ENCODE assay signal across 16 cellular contexts in the genomic region with DNA sequence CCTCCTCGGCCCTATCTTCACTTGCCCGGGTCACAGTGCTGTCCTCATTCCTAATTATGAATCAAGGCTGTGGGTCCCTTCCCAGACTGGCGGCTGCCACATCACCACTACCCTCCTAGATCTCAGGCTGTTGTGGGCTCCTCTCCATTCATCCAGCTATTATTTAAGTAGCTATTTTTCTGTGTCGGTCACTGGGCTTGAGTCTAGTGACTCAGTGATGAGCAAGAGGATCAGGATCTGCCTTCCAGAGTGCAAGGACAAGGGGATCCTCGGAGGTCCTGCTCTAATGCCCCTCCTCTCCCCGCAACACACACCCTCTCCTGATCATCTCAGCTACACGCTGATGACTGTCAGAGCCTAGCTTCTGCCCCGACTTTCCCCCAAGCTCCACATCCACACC. TPM values are rescaled to one million over a fixed set of nuclear protein-coding genes. Genes with fewer than 3 reads are reported as not detected.
DNase-seq lines count a peak whose midpoint lies in the region; ATAC-seq lines count a peak whose summit lies in the region.
"Had no signal": no experiment of that assay in that cellular context is flagged by ENCODE, and none has a peak within 500 bp of the region (broad histone marks: within the 10 kb centered on the region; RNA-seq: fewer than 3 reads in every experiment).

No MANE protein-coding gene starts in this region.

- peaks cover 2% of the 10 kb centered on the region for H3K4me1 ChIP-seq in iPS-15b (ENCODE audit: control insufficient read depth, insufficient read depth, low read length)

- peaks cover 12% of the 10 kb centered on the region for H3K27me3 ChIP-seq in iPS-15b (ENCODE audit: control insufficient read depth, insufficient read depth, low read length)

- H3K36me3 ChIP-seq in iPS-15b (ENCODE audit: control insufficient read depth, insufficient read depth, low read length): no peaks in the 10 kb centered on the region

- no peak for ATAC-seq in HG02885 (IDR thresholded peaks at IDR 0.05; ENCODE audit: poor library complexity, unreplicated experiment)
- ATAC-seq: left cardiac atrium had no signal

- no peak overlapping the region for H3K27ac Mint-ChIP-seq in activated CD4-positive, alpha-beta memory T cell treated with anti-CD3 and anti-CD28 coated beads for 36 hours
- H3K27ac Mint-ChIP-seq: activated naive CD4-positive, alpha-beta T cell treated with anti-CD3 and anti-CD28 coated beads, Interleukin-2, amount 50 U/mL, for 24 hours; naive B cell had no signal

- intact Hi-C loops in activated CD4-positive, alpha-beta memory T cell treated with anti-CD3 and anti-CD28 coated beads for 36 hours (cut with micrococcal nuclease): no loop called here

- no peaks in the 10 kb centered on the region for H3K9me3 Mint-ChIP-seq in activated CD4-positive, alpha-beta memory T cell treated with anti-CD3 and anti-CD28 coated beads for 36 hours
- H3K9me3 Mint-ChIP-seq: activated naive CD4-positive, alpha-beta T cell treated with anti-CD3 and anti-CD28 coated beads, Interleukin-2, amount 50 U/mL, for 24 hours; naive B cell had no signal

- H3K4me3 Mint-ChIP-seq in activated CD4-positive, alpha-beta memory T cell treated with anti-CD3 and anti-CD28 coated beads for 36 hours: no peak overlapping the region
- H3K4me3 Mint-ChIP-seq: activated naive CD4-positive, alpha-beta T cell treated with anti-CD3 and anti-CD28 coated beads, Interleukin-2, amount 50 U/mL, for 24 hours; naive B cell had no signal

- POLR2A ChIA-PET in activated CD4-positive, alpha-beta memory T cell treated with anti-CD3 and anti-CD28 coated beads for 36 hours (lab: Charles Lee): no interaction called here

- peak overlapping the region; percentile 24 for H3K9ac ChIP-seq in iPS-15b (ENCODE audit: low read depth, low read length)

- DNase-seq in A172 (ENCODE audit: low spot score) (peak; percentile 84), HPDE6-E6E7 (ENCODE audit: extremely low spot score) (peak; percentile 41), amniotic stem cell (lab: John Stamatoyannopoulos, UW) (peak; percentile 28), OCI-M1 (lab: John Stamatoyannopoulos, UW) (no peak), cerebellar cortex (ENCODE audit: low spot score) (no peak)
- no peak for DNase-seq in activated CD4-positive, alpha-beta memory T cell treated with anti-CD3 and anti-CD28 coated beads for 36 hours
- DNase-seq: GOT3, left cardiac atrium, naive B cell, NCI-H446, RPMI8226 had no signal

- CTCF ChIA-PET in activated CD4-positive, alpha-beta memory T cell treated with anti-CD3 and anti-CD28 coated beads for 36 hours (lab: Charles Lee): interaction anchor here (1.0 to 2.4 kb wide), 2 partner anchors 371 to 380 kb away, joined by 3 to 6 read pairs; no protein-coding TSS in a partner anchor

- H3K27me3 Mint-ChIP-seq in activated CD4-positive, alpha-beta memory T cell treated with anti-CD3 and anti-CD28 coated beads for 36 hours: peaks cover 2% of the 10 kb centered on the region
- H3K27me3 Mint-ChIP-seq: activated naive CD4-positive, alpha-beta T cell treated with anti-CD3 and anti-CD28 coated beads, Interleukin-2, amount 50 U/mL, for 24 hours had no signal

- H3K9me3 ChIP-seq in iPS-15b (ENCODE audit: control insufficient read depth, insufficient read depth, low read length): no peaks in the 10 kb centered on the region

- no peak overlapping the region for H3K4me3 ChIP-seq in iPS-15b (ENCODE audit: low read depth, low read length)

- H3K4me1 Mint-ChIP-seq in activated CD4-positive, alpha-beta memory T cell treated with anti-CD3 and anti-CD28 coated beads for 36 hours (ENCODE audit: low read depth): peaks cover 2% of the 10 kb centered on the region

- H3K36me3 Mint-ChIP-seq in activated CD4-positive, alpha-beta memory T cell treated with anti-CD3 and anti-CD28 coated beads for 36 hours: no peaks in the 10 kb centered on the region
- H3K36me3 Mint-ChIP-seq: activated naive CD4-positive, alpha-beta T cell treated with anti-CD3 and anti-CD28 coated beads, Interleukin-2, amount 50 U/mL, for 24 hours; naive B cell had no signal

RNA-seq across cellular contexts. Expression of gene CDCP2, which starts 34.1 kb away (rescaled TPM):
- total RNA-seq in A172 (2014; rRNA removed; shearing (Covaris generic)): not detected in 2 replicates
- not detected for total RNA-seq in activated CD4-positive, alpha-beta memory T cell treated with anti-CD3 and anti-CD28 coated beads for 36 hours
- total RNA-seq: A673, left cardiac atrium, skeletal muscle tissue had no signal

Comparison
In these comparisons a context has a peak if more than half of its experiments do, and no peak if none do; other contexts are left out.
1. DNase-seq: peak in A172 (single experiment), HPDE6-E6E7 (single experiment) and amniotic stem cell (single experiment); none in activated CD4-positive, alpha-beta memory T cell treated with anti-CD3 and anti-CD28 coated beads for 36 hours (single experiment), OCI-M1 (single experiment) and cerebellar cortex (single experiment).